1 cellular context compared by ENCODE assay signal in genomic region chr2:199911052-199911876, GRCh38.
TF ChIP-seq lines count a peak whose summit lies in the region.

A gene with protein sequence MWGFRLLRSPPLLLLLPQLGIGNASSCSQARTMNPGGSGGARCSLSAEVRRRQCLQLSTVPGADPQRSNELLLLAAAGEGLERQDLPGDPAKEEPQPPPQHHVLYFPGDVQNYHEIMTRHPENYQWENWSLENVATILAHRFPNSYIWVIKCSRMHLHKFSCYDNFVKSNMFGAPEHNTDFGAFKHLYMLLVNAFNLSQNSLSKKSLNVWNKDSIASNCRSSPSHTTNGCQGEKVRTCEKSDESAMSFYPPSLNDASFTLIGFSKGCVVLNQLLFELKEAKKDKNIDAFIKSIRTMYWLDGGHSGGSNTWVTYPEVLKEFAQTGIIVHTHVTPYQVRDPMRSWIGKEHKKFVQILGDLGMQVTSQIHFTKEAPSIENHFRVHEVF (plus strand): TSS chr2:199911293. CDS start chr2:199911439, 146 bp downstream.

TF ChIP-seq in HepG2, 621 proteins besides CTCF, POLR2A, EP300 and RAD21 (continued from another document and continues in another):
- TF ChIP-seq ZXDC (CRISPR knock-in tag; IDR thresholded peaks at IDR 0.05) (no peak), RBFOX2 (IDR thresholded peaks at IDR 0.05; ENCODE audit: low read depth, low read length) (peak; percentile 99), PRDM4 (CRISPR knock-in tag; IDR thresholded peaks at IDR 0.05; ENCODE audit: borderline replicate concordance) (no peak), ZNF143 (CRISPR knock-in tag; IDR thresholded peaks at IDR 0.05) (peak; percentile 70), ZNF569 (CRISPR knock-in tag; IDR thresholded peaks at IDR 0.05; ENCODE audit: borderline replicate concordance) (no peak; the same call in 1 of the 2 replicates), ZNF891 (CRISPR knock-in tag; IDR thresholded peaks at IDR 0.05) (peak; percentile 85), SMARCE1 (IDR thresholded peaks at IDR 0.05; ENCODE audit: borderline replicate concordance) (no peak), ZNF382 (CRISPR knock-in tag; IDR thresholded peaks at IDR 0.05; ENCODE audit: borderline replicate concordance) (no peak), ZNF207 (IDR thresholded peaks at IDR 0.05; ENCODE audit: borderline replicate concordance) (no peak), JARID2 (CRISPR knock-in tag; IDR thresholded peaks at IDR 0.05; ENCODE audit: insufficient replicate concordance) (no peak), ZNF232 (CRISPR knock-in tag; IDR thresholded peaks at IDR 0.05; ENCODE audit: borderline replicate concordance) (peak; percentile 61; the same call in 1 of the 2 replicates), ZSCAN22 (CRISPR knock-in tag; IDR thresholded peaks at IDR 0.05) (peak; percentile 58; the same call in 1 of the 2 replicates), ATM (IDR thresholded peaks at IDR 0.05; ENCODE audit: borderline replicate concordance) (no peak), GATAD2A (CRISPR knock-in tag; IDR thresholded peaks at IDR 0.05) (peak; percentile 12; the same call in 1 of the 2 replicates), PRDM15 (CRISPR knock-in tag; IDR thresholded peaks at IDR 0.05) (peak; percentile 73; the same call in 1 of the 2 replicates), ZNF350 (CRISPR knock-in tag; IDR thresholded peaks at IDR 0.05; ENCODE audit: borderline replicate concordance, low read depth) (peak; percentile 92; the same call in 1 of the 2 replicates), ZSCAN9 (CRISPR knock-in tag; IDR thresholded peaks at IDR 0.05; ENCODE audit: borderline replicate concordance) (peak; percentile 46; the same call in 1 of the 2 replicates), ZNF792 (CRISPR knock-in tag; IDR thresholded peaks at IDR 0.05) (peak; percentile 86), AKAP8 (CRISPR knock-in tag; IDR thresholded peaks at IDR 0.05) (peak; percentile 73; the same call in 1 of the 2 replicates), MTF2 (CRISPR knock-in tag; IDR thresholded peaks at IDR 0.05; ENCODE audit: borderline replicate concordance) (peak; percentile 42; the same call in 1 of the 2 replicates), FLYWCH1 (CRISPR knock-in tag; IDR thresholded peaks at IDR 0.05) (no peak), KLF16 (CRISPR knock-in tag; IDR thresholded peaks at IDR 0.05) (peak in 1 of 2 experiments; percentile 63; a peak in 2 of 4 replicates), ZNF124 (CRISPR knock-in tag; IDR thresholded peaks at IDR 0.05) (peak; percentile 49; the same call in 1 of the 2 replicates), FOXP1 (IDR thresholded peaks at IDR 0.05) (no peak), FOXP1 (CRISPR knock-in tag; IDR thresholded peaks at IDR 0.05) (no peak), DPF2 (CRISPR knock-in tag; IDR thresholded peaks at IDR 0.05; ENCODE audit: borderline replicate concordance, low read depth) (no peak), ZNF563 (CRISPR knock-in tag; IDR thresholded peaks at IDR 0.05) (peak; percentile 92), PTBP1 (IDR thresholded peaks at IDR 0.05; ENCODE audit: low read depth, low read length, poor library complexity, severe bottlenecking) (no peak), SMARCC2 (IDR thresholded peaks at IDR 0.05) (no peak), CCAR2 (optimal IDR thresholded peaks at IDR 0.05; ENCODE audit: low read depth, low read length) (no peak), ZNF850 (CRISPR knock-in tag; conservative IDR thresholded peaks at IDR 0.05) (0 out of 2 replicates have a peak, but pooled peaks have one; percentile 59), TAF15 (IDR thresholded peaks at IDR 0.05; ENCODE audit: low read depth, low read length, poor library complexity, severe bottlenecking) (peak; percentile 77), ZNF337 (CRISPR knock-in tag; IDR thresholded peaks at IDR 0.05; ENCODE audit: borderline replicate concordance, low read depth) (0 out of 2 replicates have a peak, but pooled peaks have one; percentile 24), FUBP1 (CRISPR knock-in tag; IDR thresholded peaks at IDR 0.05; ENCODE audit: borderline replicate concordance) (no peak), RELA (CRISPR knock-in tag; IDR thresholded peaks at IDR 0.05) (no peak), ZNF331 (CRISPR knock-in tag; IDR thresholded peaks at IDR 0.05) (peak; percentile 88; the same call in 1 of the 2 replicates), CHD2 (IDR thresholded peaks at IDR 0.05; ENCODE audit: low read depth, low read length) (no peak; the same call in 1 of the 2 replicates), SALL2 (CRISPR knock-in tag; IDR thresholded peaks at IDR 0.05) (peak; percentile 81), HMGA1 (CRISPR knock-in tag; conservative IDR thresholded peaks at IDR 0.05) (no peak), KDM6A (CRISPR knock-in tag; IDR thresholded peaks at IDR 0.05; ENCODE audit: low read depth) (no peak), NR2F6 (IDR thresholded peaks at IDR 0.05) (no peak), NR2F6 (CRISPR knock-in tag; IDR thresholded peaks at IDR 0.05) (no peak), CBX1 (IDR thresholded peaks at IDR 0.05; ENCODE audit: low read depth) (peak; percentile 28), ZNF816 (CRISPR knock-in tag; IDR thresholded peaks at IDR 0.05; ENCODE audit: borderline replicate concordance) (peak; percentile 88), ZNF562 (CRISPR knock-in tag; IDR thresholded peaks at IDR 0.05; ENCODE audit: borderline replicate concordance) (no peak), EZH2 (conservative IDR thresholded peaks at IDR 0.05; ENCODE audit: low read depth, low read length) (no peak), TFDP2 (CRISPR knock-in tag; IDR thresholded peaks at IDR 0.05) (peak; percentile 99), CERS6 (CRISPR knock-in tag; IDR thresholded peaks at IDR 0.05) (no peak)
- TF ChIP-seq, protein P1, sequence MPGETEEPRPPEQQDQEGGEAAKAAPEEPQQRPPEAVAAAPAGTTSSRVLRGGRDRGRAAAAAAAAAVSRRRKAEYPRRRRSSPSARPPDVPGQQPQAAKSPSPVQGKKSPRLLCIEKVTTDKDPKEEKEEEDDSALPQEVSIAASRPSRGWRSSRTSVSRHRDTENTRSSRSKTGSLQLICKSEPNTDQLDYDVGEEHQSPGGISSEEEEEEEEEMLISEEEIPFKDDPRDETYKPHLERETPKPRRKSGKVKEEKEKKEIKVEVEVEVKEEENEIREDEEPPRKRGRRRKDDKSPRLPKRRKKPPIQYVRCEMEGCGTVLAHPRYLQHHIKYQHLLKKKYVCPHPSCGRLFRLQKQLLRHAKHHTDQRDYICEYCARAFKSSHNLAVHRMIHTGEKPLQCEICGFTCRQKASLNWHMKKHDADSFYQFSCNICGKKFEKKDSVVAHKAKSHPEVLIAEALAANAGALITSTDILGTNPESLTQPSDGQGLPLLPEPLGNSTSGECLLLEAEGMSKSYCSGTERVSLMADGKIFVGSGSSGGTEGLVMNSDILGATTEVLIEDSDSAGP (CRISPR knock-in tag; IDR thresholded peaks at IDR 0.05; ENCODE audit: borderline replicate concordance): peak; percentile 97
- TF ChIP-seq, protein P2, sequence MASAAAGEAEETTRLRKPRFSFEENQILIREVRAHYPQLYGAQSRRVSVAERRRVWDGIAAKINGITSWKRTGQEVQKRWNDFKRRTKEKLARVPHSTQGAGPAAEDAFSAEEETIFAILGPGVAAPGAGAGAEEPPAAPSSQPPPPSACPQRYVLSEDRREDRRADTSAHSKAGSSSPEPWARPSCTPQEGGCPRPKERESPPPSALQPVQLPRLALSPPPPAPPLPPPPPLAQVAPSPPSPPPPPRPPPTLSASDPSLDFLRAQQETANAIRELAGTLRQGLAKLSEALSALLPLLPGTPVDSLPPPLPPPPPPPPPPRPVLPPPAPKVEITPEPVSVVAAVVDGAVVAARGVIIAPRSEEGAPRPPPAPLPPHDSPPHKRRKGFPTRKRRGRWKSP (CRISPR knock-in tag; IDR thresholded peaks at IDR 0.05): peak; percentile 92
